In the genomic region with DNA sequence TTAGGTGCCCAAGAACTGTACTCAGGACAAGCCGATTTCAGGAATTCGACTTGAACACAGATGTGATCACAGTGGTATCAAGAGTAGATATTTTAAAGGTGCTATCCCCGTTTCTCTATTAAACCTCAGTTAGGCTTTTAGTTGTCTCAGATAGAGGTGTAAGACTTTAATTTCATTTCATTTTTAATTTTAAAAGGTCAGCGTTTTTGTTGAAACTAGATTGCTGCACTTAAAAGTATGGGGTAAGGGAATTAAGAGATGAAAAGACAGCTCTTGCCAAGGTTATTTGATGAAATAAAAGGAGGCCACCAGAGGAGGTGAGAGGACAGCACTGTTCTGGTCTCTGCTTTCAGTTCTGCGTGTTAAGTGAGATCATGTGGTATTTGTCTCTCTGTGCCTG, we compare ENCODE assay signal across 15 cellular contexts. TPM values are rescaled to one million over a fixed set of nuclear protein-coding genes. Genes with fewer than 3 reads are reported as not detected.
A peak's percentile ranks its signal among the peaks of the same experiment; 100 is the strongest.
DNase-seq lines count a peak whose midpoint lies in the region; ATAC-seq and TF ChIP-seq lines count a peak whose summit lies in the region.
"Had no signal": no experiment of that assay in that cellular context is flagged by ENCODE, and none has a peak within 500 bp of the region (broad histone marks: within the 10 kb centered on the region; RNA-seq: fewer than 3 reads in every experiment).

No MANE protein-coding gene starts in this region.

- H3K9me3 ChIP-seq in IMR-90 (ENCODE audit: control insufficient read depth, insufficient read depth, low read length) (no peaks in the 10 kb centered on the region), liver (ENCODE audit: control insufficient read depth in 4 of 4, low read length in 3 of 4) (no peaks in the 10 kb centered on the region), subcutaneous abdominal adipose tissue (ENCODE audit: control insufficient read depth in 5 of 5, low read length in 5 of 5) (no peaks in the 10 kb centered on the region)

- H4K20me1 ChIP-seq in IMR-90 (ENCODE audit: insufficient read depth, low read length): peaks cover 14% of the 10 kb centered on the region

- H2BK15ac ChIP-seq in IMR-90 (ENCODE audit: low read depth, low read length): 0 out of 3 replicates have a peak overlapping the region, but pooled peaks have one; percentile 42

- dilution Hi-C loops in IMR-90 (cut with HindIII; ENCODE audit: low sequenced_read_pairs, unreplicated experiment): no loop called here

- no peak overlapping the region for H3K23ac ChIP-seq in IMR-90 (ENCODE audit: low read depth, low read length)

- in situ Hi-C loops in IMR-90 (cut with MboI; ENCODE audit: low sequenced_read_pairs): no loop called here

- no peak overlapping the region for H3K56ac ChIP-seq in IMR-90 (ENCODE audit: extremely low read depth, insufficient read depth, low read length)

- peak overlapping the region; percentile 36 for H4K91ac ChIP-seq in IMR-90 (ENCODE audit: insufficient read depth, low read depth, low read length)

- POLR2A ChIA-PET in IMR-90 (lab: Charles Lee; ENCODE audit: unreplicated experiment): no interaction called here

- no peaks in the 10 kb centered on the region for H3K27me3 Mint-ChIP-seq in Calu3 (ENCODE audit: unreplicated experiment)

- H3K79me1 ChIP-seq in IMR-90 (ENCODE audit: low read depth in 1 of 2, low read length in 2 of 2): peaks cover 34 to 58% of the 10 kb centered on the region in 2 experiments

- CTCF ChIA-PET in IMR-90 (lab: Yijun Ruan, JAX): no interaction called here
- CTCF ChIA-PET in Calu3 (lab: Charles Lee): no interaction called here

- no peak overlapping the region for H3K18ac ChIP-seq in IMR-90 (ENCODE audit: low read depth, low read length)

- BruUV-seq in IMR-90 (replicated peaks; lab: Mats Ljungman, UMichigan) (no TSS peak), Calu3 (replicated peaks; lab: Mats Ljungman, UMichigan) (no TSS peak)

- H4K8ac ChIP-seq in IMR-90 (ENCODE audit: low read depth in 2 of 2, low read length in 2 of 2): no peak overlapping the region

- H2AK5ac ChIP-seq in IMR-90 (ENCODE audit: low read depth, low read length): no peak overlapping the region

- peak overlapping the region; percentile 50 for H3K27ac ChIP-seq in 22Rv1
- no peak overlapping the region for H3K27ac ChIP-seq in IMR-90 (ENCODE audit: insufficient read depth, low read length)
- peak overlapping the region; percentile 57 to 64 for H3K27ac ChIP-seq in liver (ENCODE audit: low read depth in 1 of 2, low read length in 2 of 2)
- peak overlapping the region; percentile 43 for H3K27ac ChIP-seq in subcutaneous abdominal adipose tissue (ENCODE audit: low read depth, low read length)
- H3K27ac ChIP-seq: GM23248 had no signal

- no peak overlapping the region for H3K4me2 ChIP-seq in IMR-90 (ENCODE audit: low read depth, low read length)

- no peak overlapping the region for H2AK9ac ChIP-seq in IMR-90 (replicated peaks; ENCODE audit: low read depth, low read length, poor library complexity)

- TF ChIP-seq CTCF in 22Rv1 (IDR thresholded peaks at IDR 0.05): no peak
- no peak for TF ChIP-seq CTCF in IMR-90 (conservative IDR thresholded peaks at IDR 0.05; ENCODE audit: low read depth, low read length)
- TF ChIP-seq CTCF in liver (IDR thresholded peaks at IDR 0.05; ENCODE audit: low read depth, low read length, missing input control): no peak
- TF ChIP-seq CTCF in Calu3 (IDR thresholded peaks at IDR 0.05; ENCODE audit: unreplicated experiment): no peak

- no peak overlapping the region for H2BK120ac ChIP-seq in IMR-90 (ENCODE audit: low read depth, low read length)

- peaks cover 18% of the 10 kb centered on the region for H3K9me1 ChIP-seq in IMR-90 (ENCODE audit: insufficient read depth, low read length)

- H3K27ac Mint-ChIP-seq in Calu3 (ENCODE audit: unreplicated experiment): no peak overlapping the region
- H3K27ac Mint-ChIP-seq: B cell; CD14-positive monocyte; CD8-positive, alpha-beta T cell had no signal

- H3K4me1 ChIP-seq in IMR-90 (ENCODE audit: control insufficient read depth, insufficient read depth, low read length): peaks cover 3% of the 10 kb centered on the region; the same call in 1 of the 2 replicates
- H3K4me1 ChIP-seq in liver (ENCODE audit: control insufficient read depth in 4 of 4, insufficient read depth in 4 of 4, low read length in 3 of 4): peaks cover 6 to 38% (median 30%) of the 10 kb centered on the region in 4 donors
- peaks cover 4 to 22% (median 17%) of the 10 kb centered on the region in 5 donors for H3K4me1 ChIP-seq in subcutaneous abdominal adipose tissue (ENCODE audit: control insufficient read depth in 5 of 5, insufficient read depth in 5 of 5, low read length in 5 of 5)

- H4K5ac ChIP-seq in IMR-90 (ENCODE audit: low read depth, low read length): no peak overlapping the region

- ATAC-seq in IMR-90 (ENCODE audit: low read depth) (no peak), esophagus mucosa (no peak)
- ATAC-seq: CD8-positive, alpha-beta T cell had no signal

- H3K9me3 Mint-ChIP-seq in Calu3 (ENCODE audit: low read depth, unreplicated experiment): no peaks in the 10 kb centered on the region
- H3K9me3 Mint-ChIP-seq: CD8-positive, alpha-beta T cell had no signal

- H3K9ac ChIP-seq in IMR-90 (ENCODE audit: low read depth, low read length) (no peak overlapping the region), liver (ENCODE audit: low read depth in 1 of 2, low read length in 2 of 2) (no peak overlapping the region), subcutaneous abdominal adipose tissue (ENCODE audit: low read length in 5 of 5) (no peak overlapping the region)
- H3K9ac ChIP-seq: GM23248 had no signal

- H3K36me3 ChIP-seq in IMR-90 (ENCODE audit: control insufficient read depth, insufficient read depth, low read length): no peaks in the 10 kb centered on the region
- H3K36me3 ChIP-seq in liver (ENCODE audit: control insufficient read depth in 4 of 4, insufficient read depth in 3 of 4, low read depth in 1 of 4, low read length in 3 of 4): no peaks in the 10 kb centered on the region
- no peaks in the 10 kb centered on the region for H3K36me3 ChIP-seq in subcutaneous abdominal adipose tissue (ENCODE audit: control insufficient read depth in 5 of 5, insufficient read depth in 5 of 5, low read length in 5 of 5)

- TF ChIP-seq RAD21 in IMR-90 (IDR thresholded peaks at IDR 0.05; ENCODE audit: low read length) (no peak), liver (IDR thresholded peaks at IDR 0.05) (no peak)

- no CpG with 5 or more reads among the region's 5 CpGs for WGBS in IMR-90 (ENCODE audit: extremely low coverage in 2 of 2, insufficient read length in 1 of 2), 2 experiments
- 87% methylated on average over 5 of the region's 5 CpGs for WGBS in liver

- intact Hi-C loops in IMR-90 (cut with micrococcal nuclease): no loop called here
- intact Hi-C loops in Calu3 (cut with micrococcal nuclease; ENCODE audit: unreplicated experiment): no loop called here

- H3K4ac ChIP-seq in IMR-90 (ENCODE audit: low read depth, low read length): peak overlapping the region; percentile 53; the same call in 1 of the 2 replicates

- no peak overlapping the region; the same call in 1 of the 2 replicates for H2BK20ac ChIP-seq in IMR-90 (ENCODE audit: low read depth, low read length)

- H3K4me1 Mint-ChIP-seq in Calu3 (ENCODE audit: low read depth, unreplicated experiment): peaks cover 31% of the 10 kb centered on the region

- H3K4me3 ChIP-seq in IMR-90 (ENCODE audit: insufficient read depth, low read depth, low read length): no peak overlapping the region
- no peak overlapping the region for H3K4me3 ChIP-seq in liver (ENCODE audit: low read depth in 1 of 3, low read length in 3 of 3)
- no peak overlapping the region for H3K4me3 ChIP-seq in subcutaneous abdominal adipose tissue (ENCODE audit: low read depth in 1 of 5, low read length in 5 of 5)
- H3K4me3 ChIP-seq: GM23248 had no signal

- H2AFZ ChIP-seq in IMR-90 (replicated peaks; ENCODE audit: low read length, poor library complexity): no peak overlapping the region
- H2AFZ ChIP-seq: GM23248 had no signal

- H3K14ac ChIP-seq in IMR-90 (replicated peaks; ENCODE audit: low read depth, low read length): no peak overlapping the region

- no peaks in the 10 kb centered on the region for H3K27me3 ChIP-seq in IMR-90 (ENCODE audit: control insufficient read depth, insufficient read depth, low read length)
- no peaks in the 10 kb centered on the region for H3K27me3 ChIP-seq in liver (ENCODE audit: control insufficient read depth in 4 of 4, insufficient read depth in 4 of 4, low read length in 3 of 4)
- no peaks in the 10 kb centered on the region for H3K27me3 ChIP-seq in subcutaneous abdominal adipose tissue (ENCODE audit: control insufficient read depth in 5 of 5, insufficient read depth in 4 of 5, low read length in 5 of 5)

- no peak overlapping the region for H2BK5ac ChIP-seq in IMR-90 (ENCODE audit: low read depth, low read length, poor library complexity, severe bottlenecking)

- H3K36me3 Mint-ChIP-seq in Calu3 (ENCODE audit: insufficient read depth, unreplicated experiment): peaks cover 5% of the 10 kb centered on the region
- H3K36me3 Mint-ChIP-seq: CD14-positive monocyte; CD8-positive, alpha-beta T cell had no signal

- DNase-seq in IMR-90 (no peak), DMS153 treated with DMSO at 0.1 percent for 48 hours (lab: John Stamatoyannopoulos, UW; ENCODE audit: unreplicated experiment) (no peak), Calu3 (no peak)
- DNase-seq: 8988T; ACHN; CD8-positive, alpha-beta T cell; COR-L47; DMS53; GM23248 had no signal

- no peak overlapping the region for H3K4me3 Mint-ChIP-seq in Calu3 (ENCODE audit: low read depth, unreplicated experiment)
- H3K4me3 Mint-ChIP-seq: B cell; CD14-positive monocyte; CD8-positive, alpha-beta T cell had no signal

- TF ChIP-seq POLR2A in IMR-90 (IDR thresholded peaks at IDR 0.05; ENCODE audit: low read depth, low read length): no peak

TF ChIP-seq in IMR-90, 13 proteins besides CTCF, POLR2A, EP300 and RAD21 (continues in another document):
- peak; percentile 82 for TF ChIP-seq MAFK (IDR thresholded peaks at IDR 0.05; ENCODE audit: low read depth, low read length)

TF ChIP-seq in liver, 16 proteins besides CTCF, POLR2A, EP300 and RAD21 (continues in another document):
- TF ChIP-seq HNF4A (conservative IDR thresholded peaks at IDR 0.05) (no peak), TAF1 (conservative IDR thresholded peaks at IDR 0.05) (no peak), NR2F2 (IDR thresholded peaks at IDR 0.05) (no peak), SP1 (IDR thresholded peaks at IDR 0.05) (no peak), YY1 (IDR thresholded peaks at IDR 0.05) (no peak), GABPA (IDR thresholded peaks at IDR 0.05 in 1 of 2, conservative IDR thresholded peaks at IDR 0.05 in 1 of 2) (no peak), JUND (IDR thresholded peaks at IDR 0.05) (no peak)

RNA-seq across cellular contexts. Expression of gene SPATA13, which starts 48.6 kb away (rescaled TPM):
- total RNA-seq in IMR-90 (2012; rRNA removed) (11.4 and 12.5 TPM in 2 replicates), liver (10 to 100 TPM; 16.7 to 57.6 TPM), Calu3 (2022) (33.8 and 35.9 TPM in 2 replicates), esophagus mucosa (2.2 TPM)
- polyA plus RNA-seq in IMR-90 (2012; rRNA removed) (8.4 and 10.5 TPM in 2 replicates), liver (10 to 100 TPM in 1 of 2 donors, 1 to 10 TPM in 1; 10.0 to 24.1 TPM)
- 4.7 and 5.1 TPM in 2 replicates for polyA plus RNA-seq in IMR-90 (2012; cell fraction: cytosol; rRNA removed)
- 28.6 and 38.1 TPM in 2 replicates for polyA plus RNA-seq in IMR-90 (2012; cell fraction: nucleus; rRNA removed; ENCODE audit: low replicate concordance)
